Comparison of ENCODE assay signal across 27 cellular contexts in genomic region chr5:16542275-16542674, GRCh38.
DNase-seq lines count a peak whose midpoint lies in the region; ATAC-seq and TF ChIP-seq lines count a peak whose summit lies in the region.
"Had no signal": no experiment of that assay in that cellular context is flagged by ENCODE, and none has a peak within 500 bp of the region (broad histone marks: within the 10 kb centered on the region; RNA-seq: fewer than 3 reads in every experiment).

No MANE protein-coding gene starts in this region.

- H3K27ac ChIP-seq in psoas muscle, result peak overlapping the region; percentile 84
- H3K27ac ChIP-seq: GM23248, lower lobe of right lung, prostate gland, thoracic aorta, WERI-Rb-1 had no signal

- DNase-seq in DMS153 treated with DMSO at 0.1 percent for 48 hours (lab: John Stamatoyannopoulos, UW; ENCODE audit: unreplicated experiment) (peak; percentile 88), NCI-H2081 (lab: John Stamatoyannopoulos, UW) (peak; percentile 44 to 79), SHP77 treated with DMSO at 0.1 percent for 48 hours (lab: John Stamatoyannopoulos, UW) (peak; percentile 57), psoas muscle (no peak), Kasumi-1 (lab: John Stamatoyannopoulos, UW) (no peak), NCI-H187 (lab: John Stamatoyannopoulos, UW) (no peak)
- no peak for DNase-seq in stimulated activated naive B cell treated with anti-CD40 and anti-IgM and Interleukin-4, amounts not matched to agents 10 μg/mL and 1 μg/mL and 100 μg/mL, for 72 hours
- DNase-seq: activated CD4-positive, alpha-beta T cell treated with anti-CD3 and anti-CD28 coated beads, Interleukin-2, amount 10 ng/mL, durations not matched to agents 7 days and 5 days; aorta; caudate nucleus; COR-L47; foreskin melanocyte; GM23248; lower lobe of right lung; NCI-H1092; NCI-H2227 treated with DMSO at 0.1 percent for 48 hours; SK-N-SH; stimulated activated CD4-positive, alpha-beta T cell treated with anti-CD3 and anti-CD28 coated beads, Interleukin-2, amount 100 ng/mL, for 48 hours; stimulated activated naive CD4-positive, alpha-beta T cell; WERI-Rb-1 had no signal

- peaks cover 0 to 2% of the 10 kb centered on the region in 2 donors for H3K9me3 Mint-ChIP-seq in stimulated activated naive B cell treated with anti-CD40 and anti-IgM and Interleukin-4, amounts not matched to agents 10 μg/mL and 1 μg/mL and 100 μg/mL, for 72 hours
- H3K9me3 Mint-ChIP-seq: activated CD4-positive, alpha-beta T cell treated with anti-CD3 and anti-CD28 coated beads, Interleukin-2, amount 10 ng/mL, durations not matched to agents 7 days and 5 days; activated naive CD4-positive, alpha-beta T cell treated with anti-CD3 and anti-CD28 coated beads, Interleukin-2, amount 50 U/mL, for 72 hours; T-helper 2 cell treated with Interferon-gamma antibody and Interleukin-4, amounts not matched to agents 5 μg/mL and 100 μg/mL, for 36 hours had no signal

- peaks cover 58% of the 10 kb centered on the region for H3K4me1 ChIP-seq in psoas muscle
- H3K4me1 ChIP-seq: lower lobe of right lung had no signal

- no peaks in the 10 kb centered on the region for H3K36me3 ChIP-seq in psoas muscle (ENCODE audit: insufficient read depth in 1 of 2, low read depth in 1 of 2)
- H3K36me3 ChIP-seq: lower lobe of right lung, prostate gland, thoracic aorta, WERI-Rb-1 had no signal

- no peaks in the 10 kb centered on the region for H3K27me3 ChIP-seq in psoas muscle (ENCODE audit: insufficient read depth in 3 of 3, low read length in 2 of 3)

- intact Hi-C loops in psoas muscle (cut with DNase I), result loop anchor here in 1 of 2 donors (5.0 kb wide), 1 partner anchor 45 kb away; no protein-coding TSS in a partner anchor

- H3K4me3 ChIP-seq in psoas muscle, result no peak overlapping the region
- H3K4me3 ChIP-seq: GM23248, lower lobe of right lung, prostate gland, smooth muscle cell, thoracic aorta had no signal

- H3K4me3 Mint-ChIP-seq in stimulated activated naive B cell treated with anti-CD40 and anti-IgM and Interleukin-4, amounts not matched to agents 10 μg/mL and 1 μg/mL and 100 μg/mL, for 72 hours, result no peak overlapping the region
- H3K4me3 Mint-ChIP-seq: activated CD4-positive, alpha-beta T cell treated with anti-CD3 and anti-CD28 coated beads, Interleukin-2, amount 10 ng/mL, durations not matched to agents 7 days and 5 days; T-helper 2 cell treated with Interferon-gamma antibody and Interleukin-4, amounts not matched to agents 5 μg/mL and 100 μg/mL, for 36 hours had no signal

- 90 to 93% (median 92%) methylated on average over 5 of the region's 5 CpGs for WGBS in psoas muscle, 3 donors

- ATAC-seq in psoas muscle (no peak), GM18861 (IDR thresholded peaks at IDR 0.05; ENCODE audit: unreplicated experiment) (no peak)
- ATAC-seq in stimulated activated naive B cell treated with anti-CD40 and anti-IgM and Interleukin-4, amounts not matched to agents 10 μg/mL and 1 μg/mL and 100 μg/mL, for 72 hours (replicated peaks), result no peak
- ATAC-seq: activated naive CD4-positive, alpha-beta T cell treated with anti-CD3 and anti-CD28 coated beads, Interleukin-2, amount 50 U/mL, for 72 hours; esophagus mucosa; lower lobe of right lung had no signal

- H3K36me3 Mint-ChIP-seq in stimulated activated naive B cell treated with anti-CD40 and anti-IgM and Interleukin-4, amounts not matched to agents 10 μg/mL and 1 μg/mL and 100 μg/mL, for 72 hours, result peaks cover 0 to 3% of the 10 kb centered on the region in 2 donors

- peaks cover 15 to 26% of the 10 kb centered on the region in 2 donors for H3K4me1 Mint-ChIP-seq in stimulated activated naive B cell treated with anti-CD40 and anti-IgM and Interleukin-4, amounts not matched to agents 10 μg/mL and 1 μg/mL and 100 μg/mL, for 72 hours

- no peaks in the 10 kb centered on the region for H3K27me3 Mint-ChIP-seq in stimulated activated naive B cell treated with anti-CD40 and anti-IgM and Interleukin-4, amounts not matched to agents 10 μg/mL and 1 μg/mL and 100 μg/mL, for 72 hours
- H3K27me3 Mint-ChIP-seq: activated CD4-positive, alpha-beta T cell treated with anti-CD3 and anti-CD28 coated beads, Interleukin-2, amount 10 ng/mL, durations not matched to agents 7 days and 5 days had no signal

- H3K27ac Mint-ChIP-seq in stimulated activated naive B cell treated with anti-CD40 and anti-IgM and Interleukin-4, amounts not matched to agents 10 μg/mL and 1 μg/mL and 100 μg/mL, for 72 hours, result no peak overlapping the region
- H3K27ac Mint-ChIP-seq: activated CD4-positive, alpha-beta T cell treated with anti-CD3 and anti-CD28 coated beads, Interleukin-2, amount 10 ng/mL, durations not matched to agents 7 days and 5 days; activated naive CD4-positive, alpha-beta T cell treated with anti-CD3 and anti-CD28 coated beads, Interleukin-2, amount 50 U/mL, for 72 hours; T-helper 2 cell treated with Interferon-gamma antibody and Interleukin-4, amounts not matched to agents 5 μg/mL and 100 μg/mL, for 36 hours had no signal

- no peaks in the 10 kb centered on the region for H3K9me3 ChIP-seq in psoas muscle
- H3K9me3 ChIP-seq: lower lobe of right lung, prostate gland, SK-N-SH, thoracic aorta had no signal

- no peak for TF ChIP-seq CTCF in psoas muscle (IDR thresholded peaks at IDR 0.05)

Comparison
In these comparisons a context has a peak if more than half of its experiments do, and no peak if none do; other contexts are left out.
1. DNase-seq: peak in DMS153 treated with DMSO at 0.1 percent for 48 hours (single experiment), NCI-H2081 (2 of 2) and SHP77 treated with DMSO at 0.1 percent for 48 hours (single experiment); none in psoas muscle (0 of 2), Kasumi-1 (0 of 2), NCI-H187 (0 of 2) and stimulated activated naive B cell treated with anti-CD40 and anti-IgM and Interleukin-4, amounts not matched to agents 10 μg/mL and 1 μg/mL and 100 μg/mL, for 72 hours (single experiment).